In genomic region chr10:75495434-75496190, GRCh38 we compare ENCODE assay signal across 18 cellular contexts.
DNase-seq lines count a peak whose midpoint lies in the region; ATAC-seq, FAIRE-seq and TF ChIP-seq lines count a peak whose summit lies in the region.
"Had no signal": no experiment of that assay in that cellular context is flagged by ENCODE, and none has a peak within 500 bp of the region (broad histone marks: within the 10 kb centered on the region; RNA-seq: fewer than 3 reads in every experiment).

No MANE protein-coding gene starts in this region.

- peak overlapping the region in 1 of 2 experiments; percentile 3 for H3K14ac ChIP-seq in mesenchymal stem cell (ENCODE audit: low read length in 2 of 2)

- no peaks in the 10 kb centered on the region for H3K9me3 ChIP-seq in mesenchymal stem cell (ENCODE audit: control insufficient read depth, low read length)
- H3K9me3 ChIP-seq in small intestine (ENCODE audit: control insufficient read depth, low read depth) = no peaks in the 10 kb centered on the region
- no peaks in the 10 kb centered on the region for H3K9me3 ChIP-seq in body of pancreas

- no peak overlapping the region for H2AK5ac ChIP-seq in mesenchymal stem cell (ENCODE audit: low read length, severe bottlenecking)

- intact Hi-C loops in body of pancreas (cut with DNase I) = no loop called here

- no peak for TF ChIP-seq CTCF in body of pancreas (IDR thresholded peaks at IDR 0.05)
- no peak for TF ChIP-seq CTCF in HFFc6 (IDR thresholded peaks at IDR 0.05)

- H3K36me3 Mint-ChIP-seq in HFFc6 (ENCODE audit: low read depth) = no peaks in the 10 kb centered on the region
- H3K36me3 Mint-ChIP-seq: CD4-positive, alpha-beta memory T cell had no signal

- H3K27ac Mint-ChIP-seq in HFFc6 = no peak overlapping the region
- H3K27ac Mint-ChIP-seq: CD4-positive, alpha-beta memory T cell; GM23338; H9 had no signal

- H3K79me1 ChIP-seq in mesenchymal stem cell (replicated peaks; ENCODE audit: low read length, poor library complexity, severe bottlenecking) = no peaks in the 10 kb centered on the region

- H3K27me3 Mint-ChIP-seq in HFFc6 (ENCODE audit: insufficient read depth) = peaks cover 9% of the 10 kb centered on the region

- in situ Hi-C loops in G401 (cut with HindIII; ENCODE audit: low sequenced_read_pairs) = no loop called here

- H3K4me1 ChIP-seq in mesenchymal stem cell (ENCODE audit: control insufficient read depth, insufficient read depth, low read depth, low read length) (no peaks in the 10 kb centered on the region), small intestine (ENCODE audit: control insufficient read depth in 2 of 2, insufficient read depth in 1 of 2, low read depth in 1 of 2, low read length in 1 of 2) (no peaks in the 10 kb centered on the region), body of pancreas (no peaks in the 10 kb centered on the region)

- H3K4ac ChIP-seq in mesenchymal stem cell (ENCODE audit: low read depth in 1 of 2, low read length in 2 of 2) = no peak overlapping the region

- ATAC-seq in left lobe of liver (peak; percentile 51), body of pancreas (no peak), GM21360 (IDR thresholded peaks at IDR 0.05; ENCODE audit: unreplicated experiment) (no peak)
- ATAC-seq: GM12878, GM23338, HCT116 had no signal

- H3K36me3 ChIP-seq in mesenchymal stem cell (ENCODE audit: control insufficient read depth in 1 of 2, insufficient read depth in 2 of 2, low read depth in 1 of 2, low read length in 2 of 2) (no peaks in the 10 kb centered on the region), small intestine (ENCODE audit: control insufficient read depth in 2 of 2, insufficient read depth in 2 of 2, low read length in 2 of 2) (no peaks in the 10 kb centered on the region), body of pancreas (replicated peaks in 1 of 2; ENCODE audit: insufficient read depth in 1 of 2, low read depth in 2 of 2) (no peaks in the 10 kb centered on the region)

- no peak overlapping the region for H3K27ac ChIP-seq in mesenchymal stem cell (ENCODE audit: low read length, poor library complexity, severe bottlenecking)
- H3K27ac ChIP-seq in small intestine (ENCODE audit: low read depth in 1 of 2, low read length in 1 of 2) = no peak overlapping the region
- no peak overlapping the region for H3K27ac ChIP-seq in body of pancreas

- H3K23ac ChIP-seq in mesenchymal stem cell (ENCODE audit: low read length in 2 of 2) = no peak overlapping the region

- no peak overlapping the region for H3K9ac ChIP-seq in mesenchymal stem cell (ENCODE audit: low read length)

- H4K8ac ChIP-seq in mesenchymal stem cell (ENCODE audit: low read length) = no peak overlapping the region

- TF ChIP-seq POLR2A in body of pancreas (IDR thresholded peaks at IDR 0.05) = no peak

- peaks cover 5% of the 10 kb centered on the region; the same call in 1 of the 2 replicates for H3K4me1 Mint-ChIP-seq in HFFc6 (ENCODE audit: low read depth)
- H3K4me1 Mint-ChIP-seq: CD4-positive, alpha-beta memory T cell; GM23338; H9 had no signal

- no peak for FAIRE-seq in small intestine (lab: Jason Lieb, UNC)
- FAIRE-seq: GM12878, GM19239 had no signal

- no peak overlapping the region for H2BK15ac ChIP-seq in mesenchymal stem cell (ENCODE audit: low read depth, poor library complexity, severe bottlenecking)

- no peak overlapping the region for H2BK5ac ChIP-seq in mesenchymal stem cell (ENCODE audit: low read depth, low read length, poor library complexity, severe bottlenecking)

- H3K4me3 ChIP-seq in mesenchymal stem cell (ENCODE audit: insufficient read depth in 1 of 2, low read depth in 1 of 2, low read length in 2 of 2) (no peak overlapping the region), small intestine (ENCODE audit: low read depth in 1 of 2, low read length in 2 of 2) (no peak overlapping the region), body of pancreas (no peak overlapping the region)
- H3K4me3 ChIP-seq: GM12878, GM23338 had no signal

- peak overlapping the region; percentile 8 for H2BK120ac ChIP-seq in mesenchymal stem cell (ENCODE audit: low read depth, low read length)

- H2BK12ac ChIP-seq in mesenchymal stem cell (ENCODE audit: low read length in 2 of 2) = no peak overlapping the region

- no peak overlapping the region for H3K18ac ChIP-seq in mesenchymal stem cell (ENCODE audit: low read depth in 1 of 2, low read length in 2 of 2)

- no peak overlapping the region for H3K4me2 ChIP-seq in mesenchymal stem cell (ENCODE audit: low read length, poor library complexity, severe bottlenecking)
- H3K4me2 ChIP-seq: GM23338 had no signal

- 66% methylated on average over 4 of the region's 4 CpGs for WGBS in mesenchymal stem cell
- 16 to 41% (median 31%) methylated on average over 4 of the region's 4 CpGs for WGBS in small intestine, 3 donors
- 53 to 64% methylated on average over 4 of the region's 4 CpGs for WGBS in body of pancreas, 2 donors

- no peaks in the 10 kb centered on the region for H3K9me3 Mint-ChIP-seq in HFFc6
- H3K9me3 Mint-ChIP-seq: GM23338, H9 had no signal

- DNase-seq in G401 (ENCODE audit: low spot score) = peak; percentile 10
- no peak for DNase-seq in left lobe of liver (ENCODE audit: low spot score)
- DNase-seq in mesenchymal stem cell = no peak
- peak; percentile 50 for DNase-seq in small intestine
- no peak for DNase-seq in body of pancreas
- DNase-seq in HFFc6 = no peak
- DNase-seq: C1 segment of cervical spinal cord; CD4-positive, alpha-beta memory T cell; COR-L47; DMS153; DND-41; GDM1; H9 had no signal

- H3K4me3 Mint-ChIP-seq in HFFc6 = no peak overlapping the region
- H3K4me3 Mint-ChIP-seq: CD4-positive, alpha-beta memory T cell; GM23338; H9 had no signal

- H3K27me3 ChIP-seq in mesenchymal stem cell (ENCODE audit: control insufficient read depth in 1 of 2, insufficient read depth in 1 of 2, low read length in 2 of 2) (peaks cover 0 to 11% of the 10 kb centered on the region in 2 experiments), small intestine (ENCODE audit: control insufficient read depth in 2 of 2, insufficient read depth in 2 of 2, low read length in 2 of 2) (no peaks in the 10 kb centered on the region), body of pancreas (no peaks in the 10 kb centered on the region)

- no peak overlapping the region for H2AFZ ChIP-seq in mesenchymal stem cell (ENCODE audit: low read depth, low read length)
- H2AFZ ChIP-seq: GM23338 had no signal

- peak overlapping the region; percentile 21 for H4K91ac ChIP-seq in mesenchymal stem cell (ENCODE audit: low read length)

Comparison
In these comparisons a context has a peak if more than half of its experiments do, and no peak if none do; other contexts are left out.
1. DNase-seq: peak in G401 (single experiment) and small intestine (single experiment); none in left lobe of liver (single experiment), mesenchymal stem cell (single experiment), body of pancreas (0 of 4) and HFFc6 (single experiment).